Comparison of ENCODE assay signal across 1 cellular context in the genomic region with DNA sequence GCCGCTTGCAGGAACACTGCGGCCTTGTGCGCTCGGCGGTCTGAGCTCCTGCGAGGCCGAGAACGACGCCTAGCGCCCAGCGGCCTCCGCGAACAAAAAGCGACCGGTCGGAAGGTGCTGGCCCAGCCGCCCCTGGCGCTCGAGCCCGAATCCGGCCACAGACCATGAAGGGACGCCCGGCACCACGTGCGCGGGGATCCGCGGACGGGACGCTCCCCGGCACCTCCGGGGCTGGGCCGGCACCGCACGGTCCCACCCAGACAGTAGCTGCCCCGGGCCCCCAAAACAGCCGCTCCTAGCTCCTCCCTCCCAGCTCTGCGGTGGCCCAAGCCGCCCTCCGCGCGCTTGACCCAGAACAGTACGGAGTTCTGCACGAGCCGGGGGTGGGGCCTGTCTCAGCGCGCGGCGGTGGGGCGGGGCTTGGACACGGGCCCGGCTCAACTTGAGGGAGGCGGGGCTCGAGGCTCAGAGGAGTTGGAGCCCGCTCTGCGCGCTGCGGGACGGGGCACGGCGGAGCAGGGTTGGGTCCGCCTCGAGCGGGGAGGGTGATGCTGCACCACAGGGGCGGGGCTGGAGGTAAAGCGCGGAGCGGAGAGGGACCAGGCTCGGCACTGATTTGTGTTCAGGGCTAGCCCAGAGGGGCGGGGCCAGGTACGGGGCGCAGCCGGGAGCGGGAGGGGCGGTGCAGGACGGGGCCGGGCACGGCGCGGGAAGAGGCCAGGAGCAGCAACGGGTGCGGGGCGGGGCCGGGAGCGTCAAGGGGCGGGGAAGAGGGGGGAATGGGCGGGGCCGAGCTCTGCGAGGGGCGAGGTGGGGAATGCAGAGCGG.
TF ChIP-seq lines count a peak whose summit lies in the region.

No MANE protein-coding gene starts in this region.

TF ChIP-seq in HEK293, 187 proteins besides CTCF, POLR2A, EP300 and RAD21 (continued from another document and continues in another):
- TF ChIP-seq, protein P1, sequence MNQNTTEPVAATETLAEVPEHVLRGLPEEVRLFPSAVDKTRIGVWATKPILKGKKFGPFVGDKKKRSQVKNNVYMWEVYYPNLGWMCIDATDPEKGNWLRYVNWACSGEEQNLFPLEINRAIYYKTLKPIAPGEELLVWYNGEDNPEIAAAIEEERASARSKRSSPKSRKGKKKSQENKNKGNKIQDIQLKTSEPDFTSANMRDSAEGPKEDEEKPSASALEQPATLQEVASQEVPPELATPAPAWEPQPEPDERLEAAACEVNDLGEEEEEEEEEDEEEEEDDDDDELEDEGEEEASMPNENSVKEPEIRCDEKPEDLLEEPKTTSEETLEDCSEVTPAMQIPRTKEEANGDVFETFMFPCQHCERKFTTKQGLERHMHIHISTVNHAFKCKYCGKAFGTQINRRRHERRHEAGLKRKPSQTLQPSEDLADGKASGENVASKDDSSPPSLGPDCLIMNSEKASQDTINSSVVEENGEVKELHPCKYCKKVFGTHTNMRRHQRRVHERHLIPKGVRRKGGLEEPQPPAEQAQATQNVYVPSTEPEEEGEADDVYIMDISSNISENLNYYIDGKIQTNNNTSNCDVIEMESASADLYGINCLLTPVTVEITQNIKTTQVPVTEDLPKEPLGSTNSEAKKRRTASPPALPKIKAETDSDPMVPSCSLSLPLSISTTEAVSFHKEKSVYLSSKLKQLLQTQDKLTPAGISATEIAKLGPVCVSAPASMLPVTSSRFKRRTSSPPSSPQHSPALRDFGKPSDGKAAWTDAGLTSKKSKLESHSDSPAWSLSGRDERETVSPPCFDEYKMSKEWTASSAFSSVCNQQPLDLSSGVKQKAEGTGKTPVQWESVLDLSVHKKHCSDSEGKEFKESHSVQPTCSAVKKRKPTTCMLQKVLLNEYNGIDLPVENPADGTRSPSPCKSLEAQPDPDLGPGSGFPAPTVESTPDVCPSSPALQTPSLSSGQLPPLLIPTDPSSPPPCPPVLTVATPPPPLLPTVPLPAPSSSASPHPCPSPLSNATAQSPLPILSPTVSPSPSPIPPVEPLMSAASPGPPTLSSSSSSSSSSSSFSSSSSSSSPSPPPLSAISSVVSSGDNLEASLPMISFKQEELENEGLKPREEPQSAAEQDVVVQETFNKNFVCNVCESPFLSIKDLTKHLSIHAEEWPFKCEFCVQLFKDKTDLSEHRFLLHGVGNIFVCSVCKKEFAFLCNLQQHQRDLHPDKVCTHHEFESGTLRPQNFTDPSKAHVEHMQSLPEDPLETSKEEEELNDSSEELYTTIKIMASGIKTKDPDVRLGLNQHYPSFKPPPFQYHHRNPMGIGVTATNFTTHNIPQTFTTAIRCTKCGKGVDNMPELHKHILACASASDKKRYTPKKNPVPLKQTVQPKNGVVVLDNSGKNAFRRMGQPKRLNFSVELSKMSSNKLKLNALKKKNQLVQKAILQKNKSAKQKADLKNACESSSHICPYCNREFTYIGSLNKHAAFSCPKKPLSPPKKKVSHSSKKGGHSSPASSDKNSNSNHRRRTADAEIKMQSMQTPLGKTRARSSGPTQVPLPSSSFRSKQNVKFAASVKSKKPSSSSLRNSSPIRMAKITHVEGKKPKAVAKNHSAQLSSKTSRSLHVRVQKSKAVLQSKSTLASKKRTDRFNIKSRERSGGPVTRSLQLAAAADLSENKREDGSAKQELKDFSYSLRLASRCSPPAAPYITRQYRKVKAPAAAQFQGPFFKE (tag by site-specific recombination; IDR thresholded peaks at IDR 0.05; ENCODE audit: borderline replicate concordance): no peak
- TF ChIP-seq, protein P2, sequence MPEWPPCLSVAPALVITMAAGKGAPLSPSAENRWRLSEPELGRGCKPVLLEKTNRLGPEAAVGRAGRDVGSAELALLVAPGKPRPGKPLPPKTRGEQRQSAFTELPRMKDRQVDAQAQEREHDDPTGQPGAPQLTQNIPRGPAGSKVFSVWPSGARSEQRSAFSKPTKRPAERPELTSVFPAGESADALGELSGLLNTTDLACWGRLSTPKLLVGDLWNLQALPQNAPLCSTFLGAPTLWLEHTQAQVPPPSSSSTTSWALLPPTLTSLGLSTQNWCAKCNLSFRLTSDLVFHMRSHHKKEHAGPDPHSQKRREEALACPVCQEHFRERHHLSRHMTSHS (tag by site-specific recombination; IDR thresholded peaks at IDR 0.05): no peak
- TF ChIP-seq ZSCAN18 (tag by site-specific recombination; IDR thresholded peaks at IDR 0.05) (no peak), ZBTB7A (tag by site-specific recombination; IDR thresholded peaks at IDR 0.05; ENCODE audit: low read depth) (no peak), HOXD13 (CRISPR knock-in tag; IDR thresholded peaks at IDR 0.05; ENCODE audit: borderline replicate concordance) (no peak), MZF1 (tag by site-specific recombination; IDR thresholded peaks at IDR 0.05; ENCODE audit: borderline replicate concordance) (no peak), ZFP37 (tag by site-specific recombination; IDR thresholded peaks at IDR 0.05) (peak; percentile 98), ZNF18 (tag by site-specific recombination; IDR thresholded peaks at IDR 0.05) (no peak), ZSCAN23 (tag by site-specific recombination; IDR thresholded peaks at IDR 0.05) (no peak), ZNF37A (tag by site-specific recombination; IDR thresholded peaks at IDR 0.05) (no peak), SP3 (tag by site-specific recombination; IDR thresholded peaks at IDR 0.05) (peak; percentile 94), GLI2 (tag by site-specific recombination; IDR thresholded peaks at IDR 0.05; ENCODE audit: borderline replicate concordance, low read depth) (no peak), SP7 (tag by site-specific recombination; IDR thresholded peaks at IDR 0.05) (peak; percentile 71; the same call in 1 of the 2 replicates), ZNF623 (tag by site-specific recombination; IDR thresholded peaks at IDR 0.05) (no peak), ZNF530 (tag by site-specific recombination; IDR thresholded peaks at IDR 0.05; ENCODE audit: low read depth) (no peak), ZNF473 (tag by site-specific recombination; IDR thresholded peaks at IDR 0.05) (no peak), ZNF677 (tag by site-specific recombination; IDR thresholded peaks at IDR 0.05) (no peak), ZNF747 (tag by site-specific recombination; IDR thresholded peaks at IDR 0.05) (no peak), ZNF404 (tag by site-specific recombination; IDR thresholded peaks at IDR 0.05) (no peak), ZSCAN4 (tag by site-specific recombination; IDR thresholded peaks at IDR 0.05) (no peak), ZNF701 (tag by site-specific recombination; IDR thresholded peaks at IDR 0.05) (no peak), ZNF169 (tag by site-specific recombination; IDR thresholded peaks at IDR 0.05) (no peak), ZNF311 (tag by site-specific recombination; IDR thresholded peaks at IDR 0.05; ENCODE audit: borderline replicate concordance) (no peak), ZNF121 (tag by site-specific recombination; IDR thresholded peaks at IDR 0.05) (peak; percentile 36; the same call in 1 of the 2 replicates), ZNF654 (tag by site-specific recombination; IDR thresholded peaks at IDR 0.05; ENCODE audit: low read depth) (no peak), BCL11A (tag by site-specific recombination; IDR thresholded peaks at IDR 0.05; ENCODE audit: low read depth) (no peak), ZBTB26 (tag by site-specific recombination; optimal IDR thresholded peaks at IDR 0.05) (peak; percentile 92), ZNF76 (tag by site-specific recombination; IDR thresholded peaks at IDR 0.05; ENCODE audit: borderline replicate concordance, low read depth) (peak; percentile 52; the same call in 1 of the 2 replicates)
- TF ChIP-seq, protein P3, sequence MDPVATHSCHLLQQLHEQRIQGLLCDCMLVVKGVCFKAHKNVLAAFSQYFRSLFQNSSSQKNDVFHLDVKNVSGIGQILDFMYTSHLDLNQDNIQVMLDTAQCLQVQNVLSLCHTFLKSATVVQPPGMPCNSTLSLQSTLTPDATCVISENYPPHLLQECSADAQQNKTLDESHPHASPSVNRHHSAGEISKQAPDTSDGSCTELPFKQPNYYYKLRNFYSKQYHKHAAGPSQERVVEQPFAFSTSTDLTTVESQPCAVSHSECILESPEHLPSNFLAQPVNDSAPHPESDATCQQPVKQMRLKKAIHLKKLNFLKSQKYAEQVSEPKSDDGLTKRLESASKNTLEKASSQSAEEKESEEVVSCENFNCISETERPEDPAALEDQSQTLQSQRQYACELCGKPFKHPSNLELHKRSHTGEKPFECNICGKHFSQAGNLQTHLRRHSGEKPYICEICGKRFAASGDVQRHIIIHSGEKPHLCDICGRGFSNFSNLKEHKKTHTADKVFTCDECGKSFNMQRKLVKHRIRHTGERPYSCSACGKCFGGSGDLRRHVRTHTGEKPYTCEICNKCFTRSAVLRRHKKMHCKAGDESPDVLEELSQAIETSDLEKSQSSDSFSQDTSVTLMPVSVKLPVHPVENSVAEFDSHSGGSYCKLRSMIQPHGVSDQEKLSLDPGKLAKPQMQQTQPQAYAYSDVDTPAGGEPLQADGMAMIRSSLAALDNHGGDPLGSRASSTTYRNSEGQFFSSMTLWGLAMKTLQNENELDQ (tag by site-specific recombination; IDR thresholded peaks at IDR 0.05; ENCODE audit: low read depth): no peak
- TF ChIP-seq, protein P4, sequence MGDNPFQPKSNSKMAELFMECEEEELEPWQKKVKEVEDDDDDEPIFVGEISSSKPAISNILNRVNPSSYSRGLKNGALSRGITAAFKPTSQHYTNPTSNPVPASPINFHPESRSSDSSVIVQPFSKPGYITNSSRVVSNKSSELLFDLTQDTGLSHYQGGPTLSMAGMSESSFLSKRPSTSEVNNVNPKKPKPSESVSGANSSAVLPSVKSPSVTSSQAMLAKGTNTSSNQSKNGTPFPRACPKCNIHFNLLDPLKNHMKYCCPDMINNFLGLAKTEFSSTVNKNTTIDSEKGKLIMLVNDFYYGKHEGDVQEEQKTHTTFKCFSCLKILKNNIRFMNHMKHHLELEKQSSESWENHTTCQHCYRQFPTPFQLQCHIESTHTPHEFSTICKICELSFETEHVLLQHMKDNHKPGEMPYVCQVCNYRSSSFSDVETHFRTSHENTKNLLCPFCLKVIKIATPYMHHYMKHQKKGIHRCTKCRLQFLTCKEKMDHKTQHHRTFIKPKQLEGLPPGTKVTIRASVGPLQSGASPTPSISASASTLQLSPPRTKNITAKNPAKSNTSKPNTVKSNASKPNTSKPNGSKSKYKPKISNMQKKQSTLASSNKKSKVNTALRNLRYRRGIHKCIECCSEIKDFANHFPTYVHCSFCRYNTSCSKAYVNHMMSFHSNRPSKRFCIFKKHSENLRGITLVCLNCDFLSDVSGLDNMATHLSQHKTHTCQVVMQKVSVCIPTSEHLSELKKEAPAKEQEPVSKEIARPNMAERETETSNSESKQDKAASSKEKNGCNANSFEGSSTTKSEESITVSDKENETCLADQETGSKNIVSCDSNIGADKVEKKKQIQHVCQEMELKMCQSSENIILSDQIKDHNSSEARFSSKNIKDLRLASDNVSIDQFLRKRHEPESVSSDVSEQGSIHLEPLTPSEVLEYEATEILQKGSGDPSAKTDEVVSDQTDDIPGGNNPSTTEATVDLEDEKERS (tag by site-specific recombination; IDR thresholded peaks at IDR 0.05): peak; percentile 83
- TF ChIP-seq, protein P5, sequence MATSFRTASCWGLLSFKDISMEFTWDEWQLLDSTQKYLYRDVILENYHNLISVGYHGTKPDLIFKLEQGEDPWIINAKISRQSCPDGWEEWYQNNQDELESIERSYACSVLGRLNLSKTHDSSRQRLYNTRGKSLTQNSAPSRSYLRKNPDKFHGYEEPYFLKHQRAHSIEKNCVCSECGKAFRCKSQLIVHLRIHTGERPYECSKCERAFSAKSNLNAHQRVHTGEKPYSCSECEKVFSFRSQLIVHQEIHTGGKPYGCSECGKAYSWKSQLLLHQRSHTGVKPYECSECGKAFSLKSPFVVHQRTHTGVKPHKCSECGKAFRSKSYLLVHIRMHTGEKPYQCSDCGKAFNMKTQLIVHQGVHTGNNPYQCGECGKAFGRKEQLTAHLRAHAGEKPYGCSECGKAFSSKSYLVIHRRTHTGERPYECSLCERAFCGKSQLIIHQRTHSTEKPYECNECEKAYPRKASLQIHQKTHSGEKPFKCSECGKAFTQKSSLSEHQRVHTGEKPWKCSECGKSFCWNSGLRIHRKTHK (tag by site-specific recombination; IDR thresholded peaks at IDR 0.05): no peak
